ENCODE assay signal across 2 cellular contexts in the genomic region with DNA sequence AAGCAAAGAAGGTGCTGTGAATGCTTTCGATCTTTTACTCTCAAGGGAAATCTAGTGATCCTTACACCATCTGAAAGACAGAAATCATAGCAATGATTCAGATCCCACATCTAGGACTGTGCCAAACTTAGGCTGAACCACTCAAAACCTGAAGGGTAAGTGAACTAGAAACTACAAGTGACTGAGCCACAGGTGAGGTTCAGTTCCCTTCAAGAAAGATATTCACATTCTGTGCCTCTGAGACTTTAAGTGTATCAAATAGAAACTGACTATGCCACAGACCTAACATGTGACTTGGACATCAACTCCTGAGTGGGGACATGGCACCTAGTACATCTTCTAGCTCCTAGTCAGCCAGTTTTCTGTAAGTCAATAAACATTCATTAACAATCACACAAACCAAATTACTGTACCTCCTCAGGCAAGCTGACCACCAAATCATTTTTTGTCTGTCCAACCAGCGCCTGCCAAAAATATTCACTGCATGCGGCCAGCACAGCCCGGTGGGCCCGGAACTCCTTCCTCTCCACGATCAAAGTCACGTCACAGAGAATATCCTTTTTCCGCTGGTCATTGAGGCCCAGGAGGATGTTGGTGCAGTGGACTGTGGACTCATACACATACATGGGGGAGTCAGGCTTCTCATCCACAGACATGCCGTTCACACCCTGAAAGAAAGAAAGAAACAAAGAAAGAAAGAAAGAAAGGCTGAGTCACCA.
TF ChIP-seq lines count a peak whose summit lies in the region.

No MANE protein-coding gene starts in this region.

TF ChIP-seq in IMR-90, 13 proteins besides CTCF, POLR2A, EP300 and RAD21 (continued from another document):
- TF ChIP-seq ELK1 (IDR thresholded peaks at IDR 0.05; ENCODE audit: borderline replicate concordance, low read depth, low read length) (no peak), NFE2L2 (IDR thresholded peaks at IDR 0.05; ENCODE audit: low read depth, low read length) (no peak), CEBPB (IDR thresholded peaks at IDR 0.05; ENCODE audit: low read depth, low read length) (no peak), BHLHE40 (IDR thresholded peaks at IDR 0.05; ENCODE audit: low read depth, low read length) (no peak), CHD1 (IDR thresholded peaks at IDR 0.05; ENCODE audit: low read depth, low read length) (no peak), FOS (IDR thresholded peaks at IDR 0.05; ENCODE audit: low read depth, low read length) (no peak), RFX5 (IDR thresholded peaks at IDR 0.05; ENCODE audit: low read depth, low read length) (no peak), RCOR1 (IDR thresholded peaks at IDR 0.05; ENCODE audit: insufficient replicate concordance, low read length) (no peak), SMC3 (IDR thresholded peaks at IDR 0.05; ENCODE audit: low read depth, low read length) (no peak)
- TF ChIP-seq, protein P1, sequence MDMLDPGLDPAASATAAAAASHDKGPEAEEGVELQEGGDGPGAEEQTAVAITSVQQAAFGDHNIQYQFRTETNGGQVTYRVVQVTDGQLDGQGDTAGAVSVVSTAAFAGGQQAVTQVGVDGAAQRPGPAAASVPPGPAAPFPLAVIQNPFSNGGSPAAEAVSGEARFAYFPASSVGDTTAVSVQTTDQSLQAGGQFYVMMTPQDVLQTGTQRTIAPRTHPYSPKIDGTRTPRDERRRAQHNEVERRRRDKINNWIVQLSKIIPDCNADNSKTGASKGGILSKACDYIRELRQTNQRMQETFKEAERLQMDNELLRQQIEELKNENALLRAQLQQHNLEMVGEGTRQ (IDR thresholded peaks at IDR 0.05; ENCODE audit: low read depth, low read length) = no peak

TF ChIP-seq in endothelial cell of umbilical vein, 7 proteins besides CTCF, POLR2A, EP300 and RAD21 (continued from another document):
- TF ChIP-seq JUN (IDR thresholded peaks at IDR 0.05; ENCODE audit: borderline replicate concordance, insufficient read depth, insufficient read length, low read depth) = peak; percentile 45
